14 cellular contexts compared by ENCODE assay signal in the genomic region with DNA sequence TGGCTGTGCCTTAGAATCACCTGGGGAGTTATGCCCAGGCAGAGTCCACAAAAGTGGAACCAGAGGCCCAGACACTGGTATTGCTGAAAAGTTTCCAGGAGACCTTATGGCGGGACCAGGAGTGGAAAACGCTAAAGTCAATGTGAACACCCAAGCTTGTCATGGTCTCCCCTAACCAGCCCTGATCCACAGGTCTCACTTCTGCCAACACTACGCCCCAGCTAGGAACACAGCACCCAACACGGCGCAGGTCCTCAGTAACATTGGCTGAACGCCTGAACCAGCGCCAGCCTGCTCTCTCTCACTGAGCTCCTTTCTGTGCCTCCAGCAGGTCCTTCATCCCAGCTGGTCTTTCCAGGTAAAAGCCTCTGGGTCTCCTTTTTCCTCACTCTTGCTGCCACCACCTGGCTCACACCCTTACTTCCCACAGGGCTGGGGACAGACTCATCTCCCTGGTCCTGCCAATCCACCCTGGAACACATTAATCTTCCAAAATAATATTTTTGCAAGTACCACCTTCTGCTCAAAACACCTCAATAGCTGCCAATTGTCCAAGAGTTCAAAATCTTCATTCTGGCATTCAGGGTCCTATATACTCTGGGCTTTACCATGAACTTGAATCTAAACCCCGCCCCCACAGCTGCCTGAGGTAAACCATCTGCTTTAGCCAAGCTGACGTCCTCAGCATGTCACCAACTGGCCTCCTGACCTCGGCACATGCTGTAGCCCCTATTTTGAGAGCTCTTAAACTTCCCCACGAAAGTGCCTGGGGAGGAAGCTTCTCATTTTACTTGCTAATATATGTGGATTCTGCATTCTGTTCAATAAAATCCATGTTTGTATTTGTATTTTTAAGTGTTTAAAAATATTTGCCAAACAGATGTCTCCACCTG. TPM values are rescaled to one million over a fixed set of nuclear protein-coding genes. Genes with fewer than 3 reads are reported as not detected.
DNase-seq lines count a peak whose midpoint lies in the region; ATAC-seq and TF ChIP-seq lines count a peak whose summit lies in the region.
"Had no signal": no experiment of that assay in that cellular context is flagged by ENCODE, and none has a peak within 500 bp of the region (broad histone marks: within the 10 kb centered on the region; RNA-seq: fewer than 3 reads in every experiment).

No MANE protein-coding gene starts in this region.

- ATAC-seq in activated naive CD4-positive, alpha-beta T cell treated with anti-CD3 and anti-CD28 coated beads, Interleukin-2, amount 50 U/mL, for 72 hours, result no peak
- ATAC-seq: Panc1 had no signal

- no peak for TF ChIP-seq CTCF in transverse colon (IDR thresholded peaks at IDR 0.05)

- WGBS in transverse colon (ENCODE audit: low coverage in 1 of 2), 2 donors, result 66 to 76% methylated on average over 3 to 11 of the region's 11 CpGs

- in situ Hi-C loops in transverse colon (cut with MboI; ENCODE audit: low pct_ligation_motif_present in 1 of 4, low pct_unique_long_range_greater_than_20kb in 1 of 4, low sequenced_read_pairs in 3 of 4), result no loop called here

- peak overlapping the region; percentile 11 to 80 for H3K27ac Mint-ChIP-seq in activated naive CD4-positive, alpha-beta T cell treated with anti-CD3 and anti-CD28 coated beads, Interleukin-2, amount 50 U/mL, for 72 hours

- H3K27ac ChIP-seq in transverse colon, result peak overlapping the region in 3 of 4 donors; percentile 14 to 24 (median 14)
- H3K27ac ChIP-seq: parathyroid adenoma had no signal

- peaks cover 0 to 9% (median 3%) of the 10 kb centered on the region in 4 donors for H3K4me1 ChIP-seq in transverse colon
- H3K4me1 ChIP-seq: parathyroid adenoma had no signal

- no peaks in the 10 kb centered on the region for H3K9me3 ChIP-seq in transverse colon

- H3K27me3 ChIP-seq in transverse colon, result no peaks in the 10 kb centered on the region

- no peaks in the 10 kb centered on the region for H3K9me3 Mint-ChIP-seq in activated naive CD4-positive, alpha-beta T cell treated with anti-CD3 and anti-CD28 coated beads, Interleukin-2, amount 50 U/mL, for 72 hours

- intact Hi-C loops in transverse colon (cut with DNase I; ENCODE audit: low total_unique reads), result no loop called here

- TF ChIP-seq POLR2A in transverse colon (IDR thresholded peaks at IDR 0.05), result no peak

- TF ChIP-seq EP300 in transverse colon (IDR thresholded peaks at IDR 0.05; ENCODE audit: low read depth), result no peak

- peaks cover 4 to 26% of the 10 kb centered on the region in 2 donors for H3K36me3 Mint-ChIP-seq in activated naive CD4-positive, alpha-beta T cell treated with anti-CD3 and anti-CD28 coated beads, Interleukin-2, amount 50 U/mL, for 72 hours

- no peaks in the 10 kb centered on the region for H3K36me3 ChIP-seq in transverse colon

- no peak overlapping the region for H3K4me3 ChIP-seq in transverse colon
- H3K4me3 ChIP-seq: lung had no signal

- peak in 1 of 2 donors; percentile 30 for DNase-seq in activated naive CD4-positive, alpha-beta T cell treated with anti-CD3 and anti-CD28 coated beads, Interleukin-2, amount 50 U/mL, for 72 hours (ENCODE audit: low spot score in 2 of 2)
- no peak for DNase-seq in activated naive CD4-positive, alpha-beta T cell treated with anti-CD3 and anti-CD28 coated beads, Interleukin-2, amount 50 U/mL, for 16 hours
- peak; percentile 18 for DNase-seq in NCI-H345 treated with DMSO at 0.1 percent for 48 hours (lab: John Stamatoyannopoulos, UW; ENCODE audit: unreplicated experiment)
- DNase-seq in cerebellum (ENCODE audit: low spot score), result peak; percentile 35
- no peak for DNase-seq in transverse colon
- DNase-seq in NCI-H2081 (lab: John Stamatoyannopoulos, UW), result no peak
- DNase-seq in DMS153 treated with DMSO at 0.1 percent for 48 hours (lab: John Stamatoyannopoulos, UW; ENCODE audit: unreplicated experiment), result no peak
- DNase-seq in dedifferentiated amniotic fluid mesenchymal stem cell (ENCODE audit: extremely low spot score), result no peak
- DNase-seq: amniotic stem cell; effector CD8-positive, alpha-beta T cell; stimulated activated CD4-positive, alpha-beta T cell treated with anti-CD3 and anti-CD28 coated beads, Interleukin-2, amount 100 ng/mL, for 48 hours had no signal

RNA-seq across cellular contexts. Expression of a gene that starts 34.6 kb away (rescaled TPM):
- total RNA-seq in activated naive CD4-positive, alpha-beta T cell treated with anti-CD3 and anti-CD28 coated beads, Interleukin-2, amount 50 U/mL, for 72 hours, result 10 to 100 TPM; 15.8 to 51.4 TPM
- total RNA-seq in cerebellum (19.5 TPM), transverse colon (10 to 100 TPM; 11.7 to 80.2 (median 22.6) TPM)

Comparison
In these comparisons a context has a peak if more than half of its experiments do, and no peak if none do; other contexts are left out.
1. DNase-seq: peak in NCI-H345 treated with DMSO at 0.1 percent for 48 hours (single experiment) and cerebellum (single experiment); none in activated naive CD4-positive, alpha-beta T cell treated with anti-CD3 and anti-CD28 coated beads, Interleukin-2, amount 50 U/mL, for 16 hours (single experiment), transverse colon (single experiment), NCI-H2081 (0 of 2), DMS153 treated with DMSO at 0.1 percent for 48 hours (single experiment) and dedifferentiated amniotic fluid mesenchymal stem cell (single experiment).